ENCODE assay signal across 19 cellular contexts in the genomic region with DNA sequence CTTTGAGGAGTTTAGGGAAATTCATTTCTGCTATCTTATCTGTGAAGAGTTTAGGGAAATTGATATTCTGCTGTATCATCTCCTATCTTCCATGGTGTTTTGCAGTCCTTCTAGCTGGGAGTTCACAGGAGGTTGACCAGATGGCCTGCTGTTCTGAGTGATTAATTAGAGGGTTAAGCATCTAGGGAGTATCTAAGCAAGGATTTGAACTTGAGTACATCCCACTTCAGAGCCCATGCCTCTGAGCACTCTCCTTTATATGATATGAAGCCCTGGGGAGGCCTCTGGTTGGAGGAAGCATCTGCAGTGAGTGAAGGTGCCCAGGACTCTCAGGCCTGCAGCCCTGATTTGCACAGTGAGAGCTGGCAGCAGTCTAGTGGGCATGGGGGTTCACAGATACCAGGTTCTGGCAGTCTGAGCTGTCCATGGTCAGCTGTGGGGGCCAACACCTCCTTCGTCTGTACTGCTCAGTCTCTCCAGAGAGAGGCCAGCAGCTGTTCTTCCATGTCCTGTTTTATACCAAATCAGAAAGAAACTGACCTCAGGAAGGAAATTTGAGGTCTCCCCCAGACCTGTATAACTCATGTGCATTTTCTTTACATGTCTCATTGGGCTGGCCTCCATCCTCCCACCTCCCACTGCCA.
"Had no signal": no experiment of that assay in that cellular context is flagged by ENCODE, and none has a peak within 500 bp of the region (broad histone marks: within the 10 kb centered on the region; RNA-seq: fewer than 3 reads in every experiment).

No MANE protein-coding gene starts in this region.

- H3K9me3 ChIP-seq: esophagus muscularis mucosa, gastrocnemius medialis, mucosa of descending colon, ovary, right atrium auricular region, sigmoid colon had no signal

- H3K9me3 Mint-ChIP-seq: effector memory CD8-positive, alpha-beta T cell; natural killer cell had no signal

- H3K4me1 Mint-ChIP-seq: natural killer cell, neural crest cell had no signal

- H3K27ac ChIP-seq: epithelial cell of prostate, esophagus muscularis mucosa, gastrocnemius medialis, ovary, right atrium auricular region, sigmoid colon had no signal

- H3K36me3 Mint-ChIP-seq: natural killer cell had no signal

- H3K4me3 ChIP-seq: esophagus muscularis mucosa, gastrocnemius medialis, heart right ventricle, mucosa of descending colon, ovary, right atrium auricular region, sigmoid colon, smooth muscle cell had no signal

- H3K27me3 Mint-ChIP-seq: dendritic cell treated with granulocyte-macrophage colony-stimulating factor and Interleukin-4, amounts not matched to agents 40 ng/mL and 50 ng/mL, for 4 days had no signal

- H3K27ac Mint-ChIP-seq: dendritic cell treated with granulocyte-macrophage colony-stimulating factor and Interleukin-4, amounts not matched to agents 40 ng/mL and 50 ng/mL, for 4 days; effector memory CD8-positive, alpha-beta T cell; natural killer cell had no signal

- H3K36me3 ChIP-seq: esophagus muscularis mucosa, gastrocnemius medialis, heart right ventricle, ovary, right atrium auricular region, sigmoid colon had no signal

- H3K4me3 Mint-ChIP-seq: dendritic cell treated with granulocyte-macrophage colony-stimulating factor and Interleukin-4, amounts not matched to agents 40 ng/mL and 50 ng/mL, for 4 days; effector memory CD8-positive, alpha-beta T cell; natural killer cell; neural crest cell had no signal

- DNase-seq: effector memory CD8-positive, alpha-beta T cell; gastrocnemius medialis; heart right ventricle; hypothalamus; kidney glomerular epithelial cell; mucosa of descending colon; natural killer cell; nucleus accumbens; ovary; sigmoid colon; stimulated activated CD4-positive, alpha-beta T cell treated with anti-CD3 and anti-CD28 coated beads, Interleukin-2, amount 100 ng/mL, for 48 hours; stimulated activated naive CD4-positive, alpha-beta T cell treated with Interleukin-2 at 50 U/mL for 16 hours; trophoblast cell had no signal

- H3K27me3 ChIP-seq: esophagus muscularis mucosa, gastrocnemius medialis, heart right ventricle, ovary, right atrium auricular region, sigmoid colon had no signal

- H3K4me2 ChIP-seq: smooth muscle cell had no signal

- ATAC-seq: effector memory CD8-positive, alpha-beta T cell; mucosa of descending colon; natural killer cell had no signal
